ENCODE assay signal across 28 cellular contexts in the genomic region with DNA sequence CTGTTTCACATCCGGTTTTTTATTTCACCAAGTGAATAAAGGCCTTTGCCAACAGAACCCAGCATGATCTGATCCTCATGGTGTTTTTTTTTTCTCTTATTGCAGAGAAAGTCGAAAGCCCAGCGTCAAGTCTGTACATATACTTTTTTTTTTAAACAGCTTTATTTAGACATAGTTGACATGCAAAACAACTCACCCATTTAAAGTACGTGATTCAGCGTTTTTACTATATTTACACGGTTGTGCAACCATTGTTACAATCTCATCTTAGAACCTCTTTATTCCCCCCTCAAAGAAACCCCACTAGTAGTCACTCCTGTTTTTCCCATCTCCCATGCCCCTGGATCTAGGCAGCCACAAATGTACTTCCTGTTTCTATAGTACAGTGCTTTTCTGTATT. TPM values are rescaled to one million over a fixed set of nuclear protein-coding genes. Genes with fewer than 3 reads are reported as not detected.
"Had no signal": no experiment of that assay in that cellular context is flagged by ENCODE, and none has a peak within 500 bp of the region (broad histone marks: within the 10 kb centered on the region; RNA-seq: fewer than 3 reads in every experiment).

No MANE protein-coding gene starts in this region.

- H3K9me3 ChIP-seq: thyroid gland had no signal

- H3K9me3 Mint-ChIP-seq: activated CD4-positive, alpha-beta T cell treated with anti-CD3 and anti-CD28 coated beads, Interleukin-2, amount 10 ng/mL, durations not matched to agents 24 days and 14 days; activated CD8-positive, alpha-beta T cell treated with anti-CD3 and anti-CD28 coated beads for 36 hours; activated naive CD4-positive, alpha-beta T cell treated with anti-CD3 and anti-CD28 coated beads for 36 hours; activated naive CD8-positive, alpha-beta T cell treated with anti-CD3 and anti-CD28 coated beads, Interleukin-2, amount 50 U/mL, for 24 hours; activated T-cell treated with anti-CD3 and anti-CD28 coated beads, Interleukin-2, amount 50 U/mL, for 4 hours; brain; nephron progenitor cell had no signal

- H3K36me3 Mint-ChIP-seq: brain had no signal

- H3K27me3 Mint-ChIP-seq: activated CD8-positive, alpha-beta T cell treated with anti-CD3 and anti-CD28 coated beads for 36 hours; activated naive CD8-positive, alpha-beta T cell treated with anti-CD3 and anti-CD28 coated beads, Interleukin-2, amount 50 U/mL, for 24 hours had no signal

- ATAC-seq: activated CD8-positive, alpha-beta T cell treated with anti-CD3 and anti-CD28 coated beads for 36 hours; activated naive CD8-positive, alpha-beta T cell treated with anti-CD3 and anti-CD28 coated beads, Interleukin-2, amount 50 U/mL, for 24 hours; activated T-cell treated with anti-CD3 and anti-CD28 coated beads, Interleukin-2, amount 50 U/mL, for 4 hours had no signal

- H3K27ac Mint-ChIP-seq: activated CD4-positive, alpha-beta T cell treated with anti-CD3 and anti-CD28 coated beads, Interleukin-2, amount 10 ng/mL, durations not matched to agents 24 days and 14 days; activated CD8-positive, alpha-beta T cell treated with anti-CD3 and anti-CD28 coated beads for 36 hours; activated naive CD4-positive, alpha-beta T cell treated with anti-CD3 and anti-CD28 coated beads for 36 hours; activated naive CD8-positive, alpha-beta T cell treated with anti-CD3 and anti-CD28 coated beads, Interleukin-2, amount 50 U/mL, for 24 hours; brain; nephron progenitor cell; progenitor cell of endocrine pancreas had no signal

- FAIRE-seq: colon, islet of Langerhans, urothelium cell line had no signal

- H3K27ac ChIP-seq: dorsolateral prefrontal cortex, epithelial cell of prostate, thyroid gland had no signal

- DNase-seq: activated CD4-positive, alpha-beta T cell treated with anti-CD3 and anti-CD28 coated beads, Interleukin-2, amount 10 ng/mL, durations not matched to agents 24 days and 14 days; activated CD4-positive, CD25-positive, alpha-beta regulatory T cell; activated CD8-positive, alpha-beta T cell treated with anti-CD3 and anti-CD28 coated beads for 36 hours; activated naive CD4-positive, alpha-beta T cell treated with anti-CD3 and anti-CD28 coated beads for 36 hours; activated naive CD8-positive, alpha-beta T cell treated with anti-CD3 and anti-CD28 coated beads, Interleukin-2, amount 50 U/mL, for 24 hours; activated T-cell treated with anti-CD3 and anti-CD28 coated beads, Interleukin-2, amount 50 U/mL, for 4 hours; anterior cingulate cortex; central memory CD4-positive, alpha-beta T cell; dorsolateral prefrontal cortex; foreskin melanocyte; glutamatergic neuron; hippocampal formation; nephron progenitor cell; occipital lobe; stimulated activated CD4-positive, alpha-beta T cell treated with anti-CD3 and anti-CD28 coated beads, Interleukin-12 subunit alpha, Interleukin-12 subunit beta, amount 100 ng/mL, for 4 hours; stimulated activated CD4-positive, alpha-beta T cell treated with anti-CD3 and anti-CD28 coated beads, Interleukin-2, amount 100 ng/mL, for 24 hours; stimulated activated naive CD4-positive, alpha-beta T cell treated with Interleukin-2 at 50 U/mL for 16 hours; T-helper 9 cell; thyroid gland had no signal

- H3K4me1 Mint-ChIP-seq: brain, nephron progenitor cell had no signal

- H3K4me3 ChIP-seq: dorsolateral prefrontal cortex, lung, thyroid gland had no signal

- H3K36me3 ChIP-seq: thyroid gland had no signal

- H3K4me3 Mint-ChIP-seq: activated CD4-positive, alpha-beta T cell treated with anti-CD3 and anti-CD28 coated beads, Interleukin-2, amount 10 ng/mL, durations not matched to agents 24 days and 14 days; activated CD8-positive, alpha-beta T cell treated with anti-CD3 and anti-CD28 coated beads for 36 hours; activated naive CD4-positive, alpha-beta T cell treated with anti-CD3 and anti-CD28 coated beads for 36 hours; activated naive CD8-positive, alpha-beta T cell treated with anti-CD3 and anti-CD28 coated beads, Interleukin-2, amount 50 U/mL, for 24 hours; activated T-cell treated with anti-CD3 and anti-CD28 coated beads, Interleukin-2, amount 50 U/mL, for 4 hours; brain; nephron progenitor cell had no signal

- H3K4me1 ChIP-seq: thyroid gland had no signal

- H3K27me3 ChIP-seq: dorsolateral prefrontal cortex, thyroid gland had no signal

RNA-seq across cellular contexts. Expression of gene RFPL1, which starts 29.5 kb away (rescaled TPM):
- total RNA-seq: activated CD4-positive, alpha-beta T cell treated with anti-CD3 and anti-CD28 coated beads, Interleukin-2, amount 10 ng/mL, durations not matched to agents 24 days and 14 days; activated CD8-positive, alpha-beta T cell treated with anti-CD3 and anti-CD28 coated beads for 36 hours; activated naive CD4-positive, alpha-beta T cell treated with anti-CD3 and anti-CD28 coated beads for 36 hours; activated T-cell treated with anti-CD3 and anti-CD28 coated beads, Interleukin-2, amount 50 U/mL, for 4 hours; lung; myocyte; occipital lobe; subcutaneous adipose tissue; thyroid gland had no signal
- polyA plus RNA-seq: lung had no signal
